8 cellular contexts compared by ENCODE assay signal in the genomic region with DNA sequence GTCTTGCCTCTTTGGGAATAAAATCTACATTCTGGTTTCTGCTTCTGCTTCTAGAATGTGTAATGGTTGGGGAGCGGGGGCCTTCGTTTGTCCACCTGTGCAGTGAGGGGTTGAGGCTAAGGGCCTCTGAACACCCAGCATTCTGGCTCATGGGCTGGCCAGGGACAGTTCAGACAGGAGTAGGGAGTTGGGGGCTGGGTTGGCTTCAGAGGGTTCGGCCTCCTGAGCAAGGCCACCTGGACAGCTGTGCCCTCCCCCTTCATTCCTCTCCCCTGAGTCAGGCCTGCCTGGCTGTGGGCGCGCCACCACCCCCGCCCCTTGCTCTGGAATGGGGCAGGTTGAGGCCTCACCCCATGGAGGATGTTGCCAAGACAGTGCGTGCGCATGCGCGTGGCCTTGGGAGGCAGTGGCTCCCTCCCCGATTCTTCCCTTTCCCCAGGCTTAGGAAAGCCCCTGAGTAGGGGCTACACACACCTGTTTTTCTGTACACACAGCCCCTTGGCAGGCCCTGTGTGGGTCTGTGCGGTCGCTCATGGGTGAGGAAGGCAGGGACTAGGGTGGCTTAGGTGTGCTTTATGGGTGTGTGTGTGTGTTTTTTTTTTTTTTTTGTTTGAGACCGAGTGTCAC. TPM values are rescaled to one million over a fixed set of nuclear protein-coding genes. Genes with fewer than 3 reads are reported as not detected.
DNase-seq lines count a peak whose midpoint lies in the region; ATAC-seq and TF ChIP-seq lines count a peak whose summit lies in the region.

No MANE protein-coding gene starts in this region.

- intact Hi-C loops in right cardiac atrium (cut with DNase I) (no loop called here), prostate gland (cut with DNase I) (no loop called here), posterior vena cava (cut with DNase I) (loop anchor here in 1 of 2 donors (5.0 kb wide), 1 partner anchor 43 kb away; no protein-coding TSS in a partner anchor)

- peak; percentile 54 for TF ChIP-seq POLR2A in prostate gland (IDR thresholded peaks at IDR 0.05)

- no peaks in the 10 kb centered on the region; the same call in 2 of the 3 replicates for H3K9me3 Mint-ChIP-seq in GM23338

- H3K36me3 Mint-ChIP-seq in GM23338 (ENCODE audit: low read depth) = peaks cover 18% of the 10 kb centered on the region

- TF ChIP-seq CTCF in GM23338 (conservative IDR thresholded peaks at IDR 0.05; ENCODE audit: low read depth in 2 of 2) = no peak
- no peak for TF ChIP-seq CTCF in prostate gland (IDR thresholded peaks at IDR 0.05)

- H3K4me1 ChIP-seq in GM23338 (ENCODE audit: insufficient read depth) = peaks cover 83% of the 10 kb centered on the region
- H3K4me1 ChIP-seq in right cardiac atrium (ENCODE audit: control insufficient read depth, insufficient read depth, low read length) = no peaks in the 10 kb centered on the region
- peaks cover 26% of the 10 kb centered on the region for H3K4me1 ChIP-seq in prostate gland (replicated peaks)

- H4K20me1 ChIP-seq in GM23338 (replicated peaks; ENCODE audit: insufficient read depth) = peaks cover 8% of the 10 kb centered on the region

- H3K9me2 ChIP-seq in GM23338 (ENCODE audit: insufficient read depth) = no peaks in the 10 kb centered on the region

- peak overlapping the region; percentile 99 for H3K27ac Mint-ChIP-seq in GM23338

- H3K9me3 ChIP-seq in right cardiac atrium (ENCODE audit: control insufficient read depth, low read length) = no peaks in the 10 kb centered on the region
- no peaks in the 10 kb centered on the region for H3K9me3 ChIP-seq in prostate gland

- peaks cover 40% of the 10 kb centered on the region for H3F3A ChIP-seq in GM23338 (replicated peaks; ENCODE audit: low read depth)

- H3K79me2 ChIP-seq in GM23338 (replicated peaks; ENCODE audit: insufficient read depth) = peaks cover 79% of the 10 kb centered on the region

- H2AFZ ChIP-seq in GM23338 = no peak overlapping the region

- ATAC-seq in GM23338 = peak; percentile 76
- ATAC-seq in right cardiac atrium = peak; percentile 47 to 67
- ATAC-seq in HG03432 (IDR thresholded peaks at IDR 0.05; ENCODE audit: unreplicated experiment) = no peak
- ATAC-seq in HG03521 (IDR thresholded peaks at IDR 0.05; ENCODE audit: unreplicated experiment) = no peak

- H3K4me1 Mint-ChIP-seq in GM23338 = peaks cover 80% of the 10 kb centered on the region

- DNase-seq in GM23338 (ENCODE audit: low spot score) = peak; percentile 98
- DNase-seq in RPMI7951 (ENCODE audit: low read depth) = peak; percentile 61
- DNase-seq in right cardiac atrium = peak in 2 of 3 donors; percentile 62 to 76
- peak; percentile 96 for DNase-seq in prostate gland (ENCODE audit: low spot score)
- DNase-seq in middle frontal gyrus (ENCODE audit: extremely low spot score, low spot score) = no peak
- DNase-seq in posterior vena cava (ENCODE audit: low spot score) = no peak

- H3K27me3 ChIP-seq in GM23338 (ENCODE audit: insufficient read depth) (no peaks in the 10 kb centered on the region), right cardiac atrium (ENCODE audit: control insufficient read depth, insufficient read depth) (no peaks in the 10 kb centered on the region), prostate gland (replicated peaks; ENCODE audit: insufficient read depth) (no peaks in the 10 kb centered on the region)

- H3K27me3 Mint-ChIP-seq in GM23338 (ENCODE audit: insufficient read depth, low read depth, poor library complexity) = peaks cover 14% of the 10 kb centered on the region

- H3K4me2 ChIP-seq in GM23338 = peak overlapping the region; percentile 74

- H3K4me3 ChIP-seq in GM23338 (peak overlapping the region; percentile 44), right cardiac atrium (ENCODE audit: low read length) (no peak overlapping the region), prostate gland (peak overlapping the region in 1 of 2 donors; percentile 16)

- H3K4me3 Mint-ChIP-seq in GM23338 = peak overlapping the region; percentile 69

- H3K36me3 ChIP-seq in GM23338 (ENCODE audit: insufficient read depth) (0 out of 2 replicates have a peak, but pooled peaks cover 3% of the 10 kb centered on the region), prostate gland (no peaks in the 10 kb centered on the region)

- H3K27ac ChIP-seq in GM23338 (ENCODE audit: low read depth) = peak overlapping the region; percentile 100
- H3K27ac ChIP-seq in right cardiac atrium (ENCODE audit: low read length) = no peak overlapping the region
- peak overlapping the region; percentile 98 for H3K27ac ChIP-seq in prostate gland

- WGBS in right cardiac atrium = 93% methylated on average over 14 of the region's 14 CpGs
- 43% methylated on average over 14 of the region's 14 CpGs for WGBS in prostate gland

TF ChIP-seq in GM23338, 12 proteins besides CTCF, POLR2A, EP300 and RAD21 (continues in another document):
- TF ChIP-seq JUNB (IDR thresholded peaks at IDR 0.05; ENCODE audit: unreplicated experiment) (no peak), POLR2AphosphoS5 (IDR thresholded peaks at IDR 0.05; ENCODE audit: low read depth) (no peak; the same call in 1 of the 2 replicates), ZNF331 (CRISPR knock-in tag; IDR thresholded peaks at IDR 0.05; ENCODE audit: low read depth) (no peak)

RNA-seq across cellular contexts. Expression of gene YARS1, which starts 57.0 kb away (rescaled TPM):
- total RNA-seq in GM23338 (2014; rRNA removed; shearing (Covaris generic)) = 158 and 182 TPM in 2 replicates
- polyA plus RNA-seq in GM23338 (2016; fragmentation: Nextera tagmentation; extraction: Ambion mirVana) (132 and 134 TPM in 2 replicates), right cardiac atrium (20.8 TPM)
- total RNA-seq in RPMI7951 (2014; rRNA removed; shearing (Covaris generic)) = 100 and 109 TPM in 2 replicates
- total RNA-seq in right cardiac atrium (10 to 100 TPM; 29.3 to 54.7 (median 36.4) TPM), prostate gland (10 to 100 TPM; 32.0 to 63.5 TPM), posterior vena cava (10 to 100 TPM; 74.2 to 85.5 TPM)

RNA-seq across cellular contexts. Expression of gene S100PBP, which starts 57.3 kb away (rescaled TPM):
- 60.5 and 65.2 TPM in 2 replicates for total RNA-seq in GM23338 (2014; rRNA removed; shearing (Covaris generic))
- polyA plus RNA-seq in GM23338 (2016; fragmentation: Nextera tagmentation; extraction: Ambion mirVana) (21.9 and 30.6 TPM in 2 replicates), right cardiac atrium (8.1 TPM)
- total RNA-seq in RPMI7951 (2014; rRNA removed; shearing (Covaris generic)) = 24.4 and 25.0 TPM in 2 replicates
- total RNA-seq in right cardiac atrium (10 to 100 TPM; 14.2 to 19.8 (median 15.4) TPM), prostate gland (10 to 100 TPM; 27.1 to 72.5 TPM), posterior vena cava (10 to 100 TPM; 24.2 to 30.8 TPM)

RNA-seq across cellular contexts. Expression of gene SYNC, which starts 57.5 kb away (rescaled TPM):
- total RNA-seq in GM23338 (2014; rRNA removed; shearing (Covaris generic)) = not detected in 2 replicates
- 0.31 TPM in 1 of 2 replicates, not detected in the other for polyA plus RNA-seq in GM23338 (2016; fragmentation: Nextera tagmentation; extraction: Ambion mirVana)
- total RNA-seq in RPMI7951 (2014; rRNA removed; shearing (Covaris generic)) = 20.5 and 21.5 TPM in 2 replicates
- total RNA-seq in right cardiac atrium = 10 to 100 TPM; 18.4 to 33.6 (median 24.5) TPM
- polyA plus RNA-seq in right cardiac atrium = 14.1 TPM
- total RNA-seq in prostate gland = 10 to 100 TPM in 1 of 2 donors, 1 to 10 TPM in 1; 7.9 to 18.2 TPM
- total RNA-seq in posterior vena cava = 100 to 1,000 TPM in 1 of 2 donors, 10 to 100 TPM in 1; 57.5 to 102 TPM

Comparison
In these comparisons a context has a peak if more than half of its experiments do, and no peak if none do; other contexts are left out.
1. ATAC-seq: peak in GM23338 (single experiment) and right cardiac atrium (2 of 2); none in HG03432 (single experiment) and HG03521 (single experiment).
2. DNase-seq: peak in GM23338 (single experiment), RPMI7951 (single experiment), right cardiac atrium (2 of 3) and prostate gland (single experiment); none in middle frontal gyrus (single experiment) and posterior vena cava (single experiment).